In the genomic region with DNA sequence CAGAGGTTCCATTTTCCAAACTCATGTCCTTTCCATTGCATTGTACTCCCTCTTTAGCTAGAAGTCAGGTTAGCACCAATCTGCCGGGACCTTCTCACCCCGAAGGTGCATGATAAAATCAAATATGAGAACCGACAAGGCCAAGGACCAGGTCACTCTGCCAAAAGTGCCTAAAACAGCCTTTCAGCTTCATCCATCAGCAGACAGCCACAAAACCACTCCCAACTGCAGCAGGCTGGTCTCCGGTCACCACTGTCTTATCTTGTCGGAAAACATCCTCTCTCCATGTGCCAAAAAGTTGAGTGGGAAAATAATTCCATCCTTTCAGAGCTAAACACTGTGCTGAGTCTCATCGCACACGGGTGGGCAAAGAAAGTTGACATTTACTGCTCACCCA, we compare ENCODE assay signal across 9 cellular contexts. TPM values are rescaled to one million over a fixed set of nuclear protein-coding genes. Genes with fewer than 3 reads are reported as not detected.
DNase-seq lines count a peak whose midpoint lies in the region; FAIRE-seq and TF ChIP-seq lines count a peak whose summit lies in the region.
"Had no signal": no experiment of that assay in that cellular context is flagged by ENCODE, and none has a peak within 500 bp of the region (broad histone marks: within the 10 kb centered on the region; RNA-seq: fewer than 3 reads in every experiment).

No MANE protein-coding gene starts in this region.

- H3K36me3 ChIP-seq in MM.1S (replicated peaks; ENCODE audit: insufficient read depth, low read length) (no peaks in the 10 kb centered on the region), duodenal mucosa (ENCODE audit: control insufficient read depth in 1 of 2, insufficient read depth in 2 of 2, low read length in 2 of 2) (no peaks in the 10 kb centered on the region), neural progenitor cell (no peaks in the 10 kb centered on the region)

- H3K27ac Mint-ChIP-seq in CD14-positive monocyte (peak overlapping the region in 2 of 7 donors; percentile 7 to 90), neural progenitor cell (no peak overlapping the region)

- H3K36me3 Mint-ChIP-seq in CD14-positive monocyte = peaks cover 5 to 27% of the 10 kb centered on the region in 2 donors
- no peaks in the 10 kb centered on the region for H3K36me3 Mint-ChIP-seq in neural progenitor cell

- H3K27me3 Mint-ChIP-seq in CD14-positive monocyte (ENCODE audit: low read depth in 3 of 3) (peaks cover 0 to 2% (median 1%) of the 10 kb centered on the region in 3 donors), neural progenitor cell (ENCODE audit: insufficient read depth, low read depth) (no peaks in the 10 kb centered on the region)

- TF ChIP-seq POLR2A in GM12891 (IDR thresholded peaks at IDR 0.05; ENCODE audit: low read depth, low read length) = no peak

- peak overlapping the region; percentile 96 for H3K4me2 ChIP-seq in MM.1S (ENCODE audit: low read depth, low read length)
- peak overlapping the region; percentile 95 for H3K4me2 ChIP-seq in neural progenitor cell

- H3K9me3 ChIP-seq in MM.1S (replicated peaks; ENCODE audit: insufficient read depth, low read length) (no peaks in the 10 kb centered on the region), duodenal mucosa (ENCODE audit: control insufficient read depth in 1 of 2, low read length in 2 of 2) (no peaks in the 10 kb centered on the region), neural progenitor cell (ENCODE audit: low read depth) (no peaks in the 10 kb centered on the region)

- H3K9me2 ChIP-seq in MM.1S (replicated peaks; ENCODE audit: insufficient read depth, low read length) = no peaks in the 10 kb centered on the region

- no peak for FAIRE-seq in GM12891 (lab: Jason Lieb, UNC)

- H3K4me1 ChIP-seq in MM.1S (ENCODE audit: low read length) (peaks cover 16% of the 10 kb centered on the region), duodenal mucosa (ENCODE audit: control insufficient read depth in 1 of 2, insufficient read depth in 2 of 2, low read length in 2 of 2) (peaks cover 19 to 24% of the 10 kb centered on the region in 2 donors), neural progenitor cell (peaks cover 14% of the 10 kb centered on the region)

- H4K20me1 ChIP-seq in MM.1S (ENCODE audit: insufficient read depth, low read length) (peaks cover 10% of the 10 kb centered on the region), neural progenitor cell (ENCODE audit: low read depth) (peaks cover 18% of the 10 kb centered on the region)

- peaks cover 84% of the 10 kb centered on the region for H3K79me2 ChIP-seq in MM.1S (ENCODE audit: low read length)
- H3K79me2 ChIP-seq in neural progenitor cell (ENCODE audit: low read depth) = peaks cover 61% of the 10 kb centered on the region

- no peaks in the 10 kb centered on the region; the same call in 1 of the 2 replicates for H3F3A ChIP-seq in MM.1S (ENCODE audit: insufficient read depth, low read length)
- peaks cover 20% of the 10 kb centered on the region for H3F3A ChIP-seq in neural progenitor cell (ENCODE audit: low read depth)

- H3K27ac ChIP-seq in MM.1S (ENCODE audit: low read length) (no peak overlapping the region), duodenal mucosa (ENCODE audit: low read depth, low read length) (no peak overlapping the region), neural progenitor cell (no peak overlapping the region)

- no peak for DNase-seq in CD14-positive monocyte (ENCODE audit: low spot score)
- DNase-seq in MM.1S = no peak
- no peak for DNase-seq in neural progenitor cell (ENCODE audit: low spot score)
- DNase-seq in HT-29 (ENCODE audit: low spot score) = no peak
- DNase-seq in NOMO-1 treated with dmso at 0.1 percent for 144 hours (lab: John Stamatoyannopoulos, UW; ENCODE audit: unreplicated experiment) = no peak
- DNase-seq in GM12891 (ENCODE audit: insufficient read length, low spot score) = no peak
- no peak for DNase-seq in SKM-1 treated with dmso at 0.1 percent for 144 hours (lab: John Stamatoyannopoulos, UW; ENCODE audit: unreplicated experiment)
- DNase-seq: retina had no signal

- peak overlapping the region; percentile 93 to 95 for H3K4me3 Mint-ChIP-seq in CD14-positive monocyte
- peak overlapping the region; percentile 91 for H3K4me3 Mint-ChIP-seq in neural progenitor cell

- TF ChIP-seq CTCF in CD14-positive monocyte (IDR thresholded peaks at IDR 0.05) (no peak), MM.1S (IDR thresholded peaks at IDR 0.05; ENCODE audit: low read length) (no peak), neural progenitor cell (IDR thresholded peaks at IDR 0.05) (no peak)

- intact Hi-C loops in CD14-positive monocyte (cut with micrococcal nuclease) = loop anchor here in 1 of 2 donors (5.0 to 10.0 kb wide), 3 partner anchors 60 to 362 kb away; partner anchors contain the start of genes CRKL, KLHL22 and THAP7

- H2AFZ ChIP-seq in MM.1S (ENCODE audit: low read length) (no peak overlapping the region), neural progenitor cell (replicated peaks) (no peak overlapping the region)

- H3K9ac ChIP-seq in MM.1S (ENCODE audit: low read length) (peak overlapping the region; percentile 89; the same call in 1 of the 2 replicates), duodenal mucosa (ENCODE audit: low read depth in 1 of 2, low read length in 2 of 2) (peak overlapping the region in 1 of 2 donors; percentile 81), neural progenitor cell (no peak overlapping the region)

- H3K4me3 ChIP-seq in MM.1S (ENCODE audit: low read length) (peak overlapping the region; percentile 91), duodenal mucosa (ENCODE audit: low read depth in 1 of 2, low read length in 2 of 2) (peak overlapping the region; percentile 83), neural progenitor cell (peak overlapping the region; percentile 97)

- H3K4me1 Mint-ChIP-seq in CD14-positive monocyte (peaks cover 52% of the 10 kb centered on the region), neural progenitor cell (peaks cover 28% of the 10 kb centered on the region)

- H3K27me3 ChIP-seq in MM.1S (replicated peaks; ENCODE audit: insufficient read depth, low read length) (no peaks in the 10 kb centered on the region), duodenal mucosa (ENCODE audit: control insufficient read depth in 1 of 2, insufficient read depth in 2 of 2, low read length in 2 of 2) (no peaks in the 10 kb centered on the region), neural progenitor cell (no peaks in the 10 kb centered on the region)

- no peaks in the 10 kb centered on the region for H3K9me3 Mint-ChIP-seq in CD14-positive monocyte
- no peaks in the 10 kb centered on the region for H3K9me3 Mint-ChIP-seq in neural progenitor cell

TF ChIP-seq in GM12891, 5 proteins besides CTCF, POLR2A, EP300 and RAD21:
- TF ChIP-seq SPI1 (IDR thresholded peaks at IDR 0.05; ENCODE audit: low read depth, low read length) (no peak), POU2F2 (IDR thresholded peaks at IDR 0.05; ENCODE audit: low read depth, low read length) (no peak), PAX5 (IDR thresholded peaks at IDR 0.05; ENCODE audit: insufficient read depth, low read length, severe bottlenecking) (no peak), POLR2AphosphoS5 (IDR thresholded peaks at IDR 0.05; ENCODE audit: low read depth, low read length) (no peak), TAF1 (IDR thresholded peaks at IDR 0.05; ENCODE audit: low read depth, low read length) (no peak)

RNA-seq across cellular contexts. Expression of gene PI4KA, which starts 1.4 kb away (rescaled TPM):
- polyA plus RNA-seq in CD14-positive monocyte = 10 to 100 TPM; 22.8 to 38.2 TPM
- 24.4 and 43.3 TPM in 2 replicates for total RNA-seq in neural progenitor cell (ENCODE audit: low replicate concordance)
- 69.9 and 127 TPM in 2 replicates for total RNA-seq in HT-29 (2014; rRNA removed; shearing (Covaris generic))
- polyA plus RNA-seq in GM12891 (2012; ENCODE audit: low read depth, missing spikeins) = 36.6 TPM

RNA-seq across cellular contexts. Expression of gene SNAP29, which starts 1.6 kb away (rescaled TPM):
- polyA plus RNA-seq in CD14-positive monocyte = 10 to 100 TPM; 28.9 to 32.8 TPM
- 5.6 and 7.1 TPM in 2 replicates for total RNA-seq in neural progenitor cell (ENCODE audit: low replicate concordance)
- 23.5 and 26.9 TPM in 2 replicates for total RNA-seq in HT-29 (2014; rRNA removed; shearing (Covaris generic))
- polyA plus RNA-seq in GM12891 (2012; ENCODE audit: low read depth, missing spikeins) = 19.2 TPM

RNA-seq across cellular contexts. Expression of gene CRKL, which starts 60.0 kb away (rescaled TPM):
- 10 to 100 TPM; 29.4 to 37.5 TPM for polyA plus RNA-seq in CD14-positive monocyte
- total RNA-seq in neural progenitor cell (ENCODE audit: low replicate concordance) = 91.0 and 109 TPM in 2 replicates
- total RNA-seq in HT-29 (2014; rRNA removed; shearing (Covaris generic)) = 74.9 and 77.2 TPM in 2 replicates
- polyA plus RNA-seq in GM12891 (2012; ENCODE audit: low read depth, missing spikeins) = 15.2 TPM
